10 cellular contexts compared by ENCODE assay signal in the genomic region with DNA sequence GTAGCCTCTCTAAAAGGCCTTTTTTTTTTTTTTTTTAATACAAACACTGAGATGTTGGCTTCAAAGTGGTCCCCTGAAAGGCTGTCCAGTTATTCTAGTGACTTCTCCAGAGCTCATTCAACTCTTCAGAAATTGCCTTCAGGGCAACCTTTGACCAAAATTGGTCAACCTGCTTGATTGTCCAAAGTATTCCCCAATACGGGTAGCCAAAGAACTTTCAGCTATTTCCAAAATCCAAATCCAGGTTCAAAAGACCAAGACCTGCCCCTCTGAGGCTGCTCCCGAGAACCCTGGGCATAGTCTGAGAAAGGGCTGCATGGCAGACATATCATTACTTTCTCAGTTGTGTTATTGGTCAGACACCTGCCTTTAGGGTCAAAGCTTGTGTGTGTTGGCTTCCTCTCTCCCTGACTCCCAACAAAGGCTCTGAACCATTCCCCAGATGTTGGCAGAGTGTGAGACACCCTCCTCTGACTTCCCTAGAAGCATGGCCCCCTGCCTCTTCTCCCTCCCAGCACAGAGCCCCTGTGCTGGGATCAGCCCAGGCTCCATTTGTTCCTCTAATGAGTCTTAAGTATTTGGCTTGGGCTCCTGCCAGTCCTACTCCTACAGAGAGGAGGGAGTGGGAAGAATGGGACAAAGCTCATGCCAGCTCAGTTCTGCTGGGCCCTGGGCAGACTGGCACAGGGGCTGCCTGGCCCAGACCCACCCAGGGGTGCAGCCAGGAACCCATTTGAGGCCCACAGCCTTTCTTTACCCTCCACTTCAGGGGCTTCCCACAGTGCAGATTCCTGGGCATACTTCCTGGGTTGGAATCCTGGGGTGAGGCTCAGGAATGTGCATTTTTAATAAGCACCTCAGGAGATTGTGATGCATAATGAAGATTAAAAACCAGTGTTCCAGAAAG. TPM values are rescaled to one million over a fixed set of nuclear protein-coding genes. Genes with fewer than 3 reads are reported as not detected.
A peak's percentile ranks its signal among the peaks of the same experiment; 100 is the strongest.
DNase-seq lines count a peak whose midpoint lies in the region; TF ChIP-seq lines count a peak whose summit lies in the region.
"Had no signal": no experiment of that assay in that cellular context is flagged by ENCODE, and none has a peak within 500 bp of the region (broad histone marks: within the 10 kb centered on the region; RNA-seq: fewer than 3 reads in every experiment).

No MANE protein-coding gene starts in this region.

- H2AFZ ChIP-seq in osteoblast (ENCODE audit: low read length) = no peak overlapping the region

- WGBS in esophagus, 2 donors = 53 to 66% methylated on average over 2 of the region's 2 CpGs

- H3K4me1 ChIP-seq in esophagus (ENCODE audit: control insufficient read depth in 2 of 2, insufficient read depth in 2 of 2, low read length in 1 of 2) (peaks cover 5 to 12% of the 10 kb centered on the region in 2 donors), osteoblast (ENCODE audit: insufficient read depth, low read length) (peaks cover 39% of the 10 kb centered on the region)

- TF ChIP-seq CTCF in osteoblast (IDR thresholded peaks at IDR 0.05; ENCODE audit: extremely low read depth, low read depth, low read length) (no peak), GM13976 (IDR thresholded peaks at IDR 0.05; ENCODE audit: borderline replicate concordance, control extremely low read depth, extremely low read depth, insufficient read depth, missing control alignments) (no peak)

- H3K36me3 ChIP-seq in esophagus (ENCODE audit: control insufficient read depth in 2 of 2, insufficient read depth in 2 of 2, low read length in 1 of 2) (peaks cover 2 to 7% of the 10 kb centered on the region in 2 donors), osteoblast (ENCODE audit: insufficient read depth, low read length) (peaks cover 23% of the 10 kb centered on the region)

- peaks cover 0 to 5% of the 10 kb centered on the region in 2 donors for H3K9me3 ChIP-seq in esophagus (ENCODE audit: control insufficient read depth in 2 of 2, insufficient read depth in 1 of 2, low read depth in 1 of 2, low read length in 1 of 2)
- H3K9me3 ChIP-seq in osteoblast (ENCODE audit: low read depth, low read length) = no peaks in the 10 kb centered on the region

- H3K27me3 ChIP-seq in esophagus (ENCODE audit: control insufficient read depth in 1 of 2, insufficient read depth in 2 of 2, low read length in 2 of 2) (no peaks in the 10 kb centered on the region), osteoblast (ENCODE audit: insufficient read depth, low read length) (no peaks in the 10 kb centered on the region)

- H3K27ac ChIP-seq in esophagus (ENCODE audit: low read depth in 2 of 2, low read length in 1 of 2) (peak overlapping the region; percentile 94 to 95), osteoblast (ENCODE audit: low read depth, low read length) (peak overlapping the region; percentile 57)

- no peaks in the 10 kb centered on the region for H4K20me1 ChIP-seq in osteoblast (ENCODE audit: insufficient read depth, low read length)

- no peaks in the 10 kb centered on the region for H3K79me2 ChIP-seq in osteoblast (ENCODE audit: insufficient read depth, low read length)

- H3K4me2 ChIP-seq in osteoblast (ENCODE audit: insufficient read depth, low read length) = peak overlapping the region; percentile 9

- DNase-seq in D341Med (ENCODE audit: low spot score) (peak; percentile 69), NCI-H2029 (lab: John Stamatoyannopoulos, UW) (peak; percentile 94), osteoblast (ENCODE audit: insufficient read length, low spot score, missing footprints) (peak; percentile 87), HuH-7 (ENCODE audit: low spot score) (no peak), GM13976 (ENCODE audit: low spot score) (no peak)
- no peak for DNase-seq in stimulated activated CD4-positive, alpha-beta T cell treated with anti-CD3 and anti-CD28 coated beads, Interleukin-2, amount 100 ng/mL, for 48 hours
- no peak for DNase-seq in stimulated activated naive CD4-positive, alpha-beta T cell (lab: John Stamatoyannopoulos, UW)

- no peak overlapping the region for H3K4me3 ChIP-seq in esophagus (ENCODE audit: low read depth in 1 of 2, low read length in 2 of 2)
- H3K4me3 ChIP-seq in osteoblast (ENCODE audit: insufficient read depth, low read length) = no peak overlapping the region

- in situ Hi-C loops in GM13976 (cut with MboI; ENCODE audit: low sequenced_read_pairs, unreplicated experiment) = no loop called here

RNA-seq across cellular contexts. Expression of a gene that starts 30.3 kb away (rescaled TPM):
- polyA plus RNA-seq in esophagus = 100 to 1,000 TPM; 114 to 249 TPM
- 71.6 and 74.6 TPM in 2 replicates for total RNA-seq in osteoblast

RNA-seq across cellular contexts. Expression of a gene that starts 41.2 kb away (rescaled TPM):
- polyA plus RNA-seq in esophagus = 10 to 100 TPM; 18.8 to 67.4 TPM
- 55.4 and 58.0 TPM in 2 replicates for total RNA-seq in osteoblast

RNA-seq across cellular contexts. Expression of a gene that starts 43.7 kb away (rescaled TPM):
- polyA plus RNA-seq in esophagus = not detected
- total RNA-seq in osteoblast = not detected in 2 replicates
- total RNA-seq: kidney epithelial cell had no signal
- polyA plus RNA-seq: IgD-negative memory B cell had no signal

RNA-seq across cellular contexts. Expression of a gene that starts 57.4 kb away (rescaled TPM):
- under 1 TPM; 0.14 to 0.54 TPM for polyA plus RNA-seq in esophagus
- not detected in 2 replicates for total RNA-seq in osteoblast
- total RNA-seq: kidney epithelial cell had no signal
- polyA plus RNA-seq: IgD-negative memory B cell had no signal

Comparison
In these comparisons a context has a peak if more than half of its experiments do, and no peak if none do; other contexts are left out.
1. DNase-seq: peak in D341Med (single experiment), NCI-H2029 (single experiment) and osteoblast (single experiment); none in HuH-7 (single experiment), stimulated activated CD4-positive, alpha-beta T cell treated with anti-CD3 and anti-CD28 coated beads, Interleukin-2, amount 100 ng/mL, for 48 hours (0 of 2), GM13976 (single experiment) and stimulated activated naive CD4-positive, alpha-beta T cell (0 of 6).